22 cellular contexts compared by ENCODE assay signal in genomic region chr1:60279798-60280197, GRCh38.
DNase-seq lines count a peak whose midpoint lies in the region; TF ChIP-seq lines count a peak whose summit lies in the region.
"Had no signal": no experiment of that assay in that cellular context is flagged by ENCODE, and none has a peak within 500 bp of the region (broad histone marks: within the 10 kb centered on the region; RNA-seq: fewer than 3 reads in every experiment).

No MANE protein-coding gene starts in this region.

- no peak overlapping the region for H4K5ac ChIP-seq in H9 (ENCODE audit: insufficient read length, low read depth, low read length)

- no peak overlapping the region for H3K4ac ChIP-seq in H9 (ENCODE audit: low read depth, low read length)

- H2AK5ac ChIP-seq in H9 (ENCODE audit: insufficient read length, low read length) = no peak overlapping the region

- no peak overlapping the region for H2BK5ac ChIP-seq in H9 (ENCODE audit: insufficient read length, low read length)

- no peak overlapping the region for H3K14ac ChIP-seq in H9 (ENCODE audit: insufficient read depth, low read length)

- no peak overlapping the region for H3K56ac ChIP-seq in H9 (ENCODE audit: insufficient read length, low read depth, low read length)

- peaks cover 11 to 13% of the 10 kb centered on the region in 2 experiments for H3K4me1 Mint-ChIP-seq in H9
- H3K4me1 Mint-ChIP-seq: activated CD4-positive, alpha-beta T cell treated with anti-CD3 and anti-CD28 coated beads, Interleukin-2, amount 10 ng/mL, durations not matched to agents 24 days and 14 days; stimulated activated memory B cell treated with anti-CD40 and anti-IgM and Interleukin-4, amounts not matched to agents 10 μg/mL and 1 μg/mL and 100 μg/mL, for 72 hours had no signal

- no peak overlapping the region for H3K18ac ChIP-seq in H9 (ENCODE audit: insufficient read length, low read depth, low read length)

- H3K79me1 ChIP-seq in H9 (ENCODE audit: insufficient read depth, low read depth, low read length, poor library complexity, severe bottlenecking) = no peaks in the 10 kb centered on the region

- no peaks in the 10 kb centered on the region for H3K9me3 ChIP-seq in adipocyte (ENCODE audit: control insufficient read depth, low read length)
- H3K9me3 ChIP-seq in BE2C = no peaks in the 10 kb centered on the region
- no peaks in the 10 kb centered on the region for H3K9me3 ChIP-seq in H9 (ENCODE audit: control insufficient read depth, low read depth, low read length)
- H3K9me3 ChIP-seq: ascending aorta, testis, uterus had no signal

- H4K91ac ChIP-seq in H9 (ENCODE audit: insufficient read length, low read depth, low read length) = no peak overlapping the region

- TF ChIP-seq CTCF in BE2C (IDR thresholded peaks at IDR 0.05; ENCODE audit: low read depth, low read length) = no peak
- no peak for TF ChIP-seq CTCF in H9 (conservative IDR thresholded peaks at IDR 0.05)
- no peak for TF ChIP-seq CTCF in GM13977 (IDR thresholded peaks at IDR 0.05; ENCODE audit: extremely low read depth, insufficient read depth, missing control alignments)

- no peak overlapping the region for H2AFZ ChIP-seq in H9 (ENCODE audit: low read length)
- H2AFZ ChIP-seq: PC-9 had no signal

- no peak overlapping the region for H3K4me2 ChIP-seq in H9 (ENCODE audit: insufficient read depth, insufficient read length, low read length)
- H3K4me2 ChIP-seq: PC-9, smooth muscle cell had no signal

- no peak overlapping the region for H2BK120ac ChIP-seq in H9 (ENCODE audit: low read depth, low read length, poor library complexity, severe bottlenecking)

- H3K36me3 ChIP-seq in adipocyte (ENCODE audit: control insufficient read depth, insufficient read depth, low read length, severe bottlenecking) (no peaks in the 10 kb centered on the region), BE2C (no peaks in the 10 kb centered on the region)
- H3K36me3 ChIP-seq: ascending aorta, uterus had no signal

- H3K9me3 Mint-ChIP-seq in H9 = no peaks in the 10 kb centered on the region
- H3K9me3 Mint-ChIP-seq: activated CD4-positive, alpha-beta T cell treated with anti-CD3 and anti-CD28 coated beads, Interleukin-2, amount 10 ng/mL, durations not matched to agents 24 days and 14 days; activated naive CD4-positive, alpha-beta T cell treated with anti-CD3 and anti-CD28 coated beads, Interleukin-2, amount 50 U/mL, for 24 hours; endodermal cell; stimulated activated memory B cell treated with anti-CD40 and anti-IgM and Interleukin-4, amounts not matched to agents 10 μg/mL and 1 μg/mL and 100 μg/mL, for 72 hours had no signal

- in situ Hi-C loops in GM13977 (cut with MboI; ENCODE audit: low pct_unique_long_range_greater_than_20kb, low sequenced_read_pairs, unreplicated experiment) = no loop called here

- no peaks in the 10 kb centered on the region for H3K27me3 ChIP-seq in adipocyte (replicated peaks; ENCODE audit: control insufficient read depth, insufficient read depth, low read length)
- no peaks in the 10 kb centered on the region for H3K27me3 ChIP-seq in BE2C
- no peaks in the 10 kb centered on the region for H3K27me3 ChIP-seq in H9 (ENCODE audit: insufficient read depth, low read length)
- H3K27me3 ChIP-seq: ascending aorta, testis, uterus had no signal

- no peak overlapping the region for H3K23ac ChIP-seq in H9 (ENCODE audit: insufficient read length, low read depth, low read length)

- H3K27ac Mint-ChIP-seq in H9 = no peak overlapping the region
- H3K27ac Mint-ChIP-seq: activated CD4-positive, alpha-beta T cell treated with anti-CD3 and anti-CD28 coated beads, Interleukin-2, amount 10 ng/mL, durations not matched to agents 24 days and 14 days; activated naive CD4-positive, alpha-beta T cell treated with anti-CD3 and anti-CD28 coated beads, Interleukin-2, amount 50 U/mL, for 24 hours; endodermal cell; stimulated activated memory B cell treated with anti-CD40 and anti-IgM and Interleukin-4, amounts not matched to agents 10 μg/mL and 1 μg/mL and 100 μg/mL, for 72 hours had no signal

- no peak overlapping the region for H3K4me3 Mint-ChIP-seq in H9
- H3K4me3 Mint-ChIP-seq: activated CD4-positive, alpha-beta T cell treated with anti-CD3 and anti-CD28 coated beads, Interleukin-2, amount 10 ng/mL, durations not matched to agents 24 days and 14 days; activated naive CD4-positive, alpha-beta T cell treated with anti-CD3 and anti-CD28 coated beads, Interleukin-2, amount 50 U/mL, for 24 hours; endodermal cell; stimulated activated memory B cell treated with anti-CD40 and anti-IgM and Interleukin-4, amounts not matched to agents 10 μg/mL and 1 μg/mL and 100 μg/mL, for 72 hours had no signal

- H3K36me3 Mint-ChIP-seq in H9 (ENCODE audit: insufficient read depth in 1 of 3, low read depth in 3 of 3) = no peaks in the 10 kb centered on the region
- H3K36me3 Mint-ChIP-seq: activated naive CD4-positive, alpha-beta T cell treated with anti-CD3 and anti-CD28 coated beads, Interleukin-2, amount 50 U/mL, for 24 hours; stimulated activated memory B cell treated with anti-CD40 and anti-IgM and Interleukin-4, amounts not matched to agents 10 μg/mL and 1 μg/mL and 100 μg/mL, for 72 hours had no signal

- no peaks in the 10 kb centered on the region for H3K23me2 ChIP-seq in H9 (ENCODE audit: insufficient read length, low read depth, low read length, poor library complexity, severe bottlenecking)

- peaks cover 47% of the 10 kb centered on the region for H3K4me1 ChIP-seq in adipocyte (ENCODE audit: control insufficient read depth, insufficient read depth, low read length)
- H3K4me1 ChIP-seq in BE2C = peaks cover 8% of the 10 kb centered on the region
- H3K4me1 ChIP-seq in H9 (ENCODE audit: insufficient read depth, low read length) = peaks cover 2% of the 10 kb centered on the region; the same call in 1 of the 2 replicates
- H3K4me1 ChIP-seq: uterus had no signal

- H2BK15ac ChIP-seq in H9 (ENCODE audit: low read depth, low read length) = no peak overlapping the region

- no peak overlapping the region for H2BK12ac ChIP-seq in H9 (ENCODE audit: insufficient read length, low read depth, low read length)

- H3K9ac ChIP-seq in adipocyte (ENCODE audit: low read length) (peak overlapping the region; percentile 61), H9 (ENCODE audit: extremely low read depth, insufficient read length, low read length) (no peak overlapping the region)

- H4K8ac ChIP-seq in H9 (replicated peaks; ENCODE audit: insufficient read length, low read depth, low read length) = no peak overlapping the region

- H3K79me2 ChIP-seq in H9 (ENCODE audit: insufficient read depth, low read length) = no peaks in the 10 kb centered on the region

- no peaks in the 10 kb centered on the region for H3K27me3 Mint-ChIP-seq in H9 (ENCODE audit: low read depth)
- H3K27me3 Mint-ChIP-seq: activated CD4-positive, alpha-beta T cell treated with anti-CD3 and anti-CD28 coated beads, Interleukin-2, amount 10 ng/mL, durations not matched to agents 24 days and 14 days; stimulated activated memory B cell treated with anti-CD40 and anti-IgM and Interleukin-4, amounts not matched to agents 10 μg/mL and 1 μg/mL and 100 μg/mL, for 72 hours had no signal

- DNase-seq in EH (ENCODE audit: low read depth) = peak; percentile 49
- DNase-seq in adipocyte (ENCODE audit: low read depth) = peak; percentile 68
- peak; percentile 64 for DNase-seq in fibroblast of gingiva (ENCODE audit: low read depth)
- peak; percentile 22 for DNase-seq in myocyte (ENCODE audit: low read depth)
- no peak for DNase-seq in BE2C
- DNase-seq in NCI-H2081 treated with DMSO at 0.1 percent for 48 hours (lab: John Stamatoyannopoulos, UW) = no peak
- DNase-seq in H9 = no peak
- no peak for DNase-seq in GM13977 (ENCODE audit: low spot score)
- DNase-seq: activated CD4-positive, alpha-beta T cell treated with anti-CD3 and anti-CD28 coated beads, Interleukin-2, amount 10 ng/mL, durations not matched to agents 24 days and 14 days; endodermal cell; GDM1; NCI-H1048; NCI-H1930; NCI-H2227 treated with DMSO at 0.1 percent for 48 hours; PC-9; T-helper 1 cell; testis; uterus had no signal

- no peaks in the 10 kb centered on the region for H4K20me1 ChIP-seq in H9 (ENCODE audit: control insufficient read depth, insufficient read depth, insufficient read length)

- no peak overlapping the region for H3K27ac ChIP-seq in H9 (ENCODE audit: insufficient read length, low read depth, low read length)
- H3K27ac ChIP-seq: ascending aorta, PC-9, testis, uterus had no signal

- no peak overlapping the region for H3T11ph ChIP-seq in H9 (ENCODE audit: low read length)

- no peak overlapping the region for H3K4me3 ChIP-seq in adipocyte (ENCODE audit: low read length)
- no peak overlapping the region for H3K4me3 ChIP-seq in BE2C (ENCODE audit: low read depth, low read length)
- H3K4me3 ChIP-seq: ascending aorta, PC-9, smooth muscle cell, testis, uterus had no signal

- no peak overlapping the region for H2BK20ac ChIP-seq in H9 (ENCODE audit: low read depth, low read length, poor library complexity, severe bottlenecking)

Comparison
In these comparisons a context has a peak if more than half of its experiments do, and no peak if none do; other contexts are left out.
1. DNase-seq: peak in EH (single experiment), adipocyte (single experiment), fibroblast of gingiva (single experiment) and myocyte (single experiment); none in BE2C (single experiment), NCI-H2081 treated with DMSO at 0.1 percent for 48 hours (single experiment), H9 (single experiment) and GM13977 (single experiment).